Comparison of ENCODE assay signal across 12 cellular contexts in genomic region chr7:107889992-107890391, GRCh38. TPM values are rescaled to one million over a fixed set of nuclear protein-coding genes. Genes with fewer than 3 reads are reported as not detected.
DNase-seq lines count a peak whose midpoint lies in the region; TF ChIP-seq lines count a peak whose summit lies in the region.
"Had no signal": no experiment of that assay in that cellular context is flagged by ENCODE, and none has a peak within 500 bp of the region (broad histone marks: within the 10 kb centered on the region; RNA-seq: fewer than 3 reads in every experiment).

No MANE protein-coding gene starts in this region.

- no peak overlapping the region for H3K18ac ChIP-seq in trophoblast cell (ENCODE audit: low read length)

- WGBS in mammary epithelial cell (ENCODE audit: low coverage, missing lambda C conversion rate): 88% methylated on average over 2 of the region's 3 CpGs
- WGBS in trophoblast cell (ENCODE audit: extremely low coverage, insufficient coverage, insufficient read length): no CpG with 5 or more reads among the region's 3 CpGs

- peaks cover 9% of the 10 kb centered on the region for H3K36me3 ChIP-seq in CD4-positive, alpha-beta memory T cell (ENCODE audit: insufficient read depth, low read length)
- H3K36me3 ChIP-seq in MM.1S (replicated peaks; ENCODE audit: insufficient read depth, low read length) (peaks cover 4% of the 10 kb centered on the region; the same call in 1 of the 2 replicates), mammary epithelial cell (ENCODE audit: insufficient read depth, low read length) (peaks cover 8% of the 10 kb centered on the region), trophoblast cell (ENCODE audit: control insufficient read depth in 1 of 2, insufficient read depth in 2 of 2, low read length in 2 of 2) (peaks cover 0 to 4% of the 10 kb centered on the region in 2 experiments)

- peaks cover 41% of the 10 kb centered on the region for H3K4me1 ChIP-seq in CD4-positive, alpha-beta memory T cell (ENCODE audit: insufficient read depth, low read length)
- H3K4me1 ChIP-seq in MM.1S (ENCODE audit: low read length) (peaks cover 10% of the 10 kb centered on the region), mammary epithelial cell (ENCODE audit: insufficient read depth, low read length) (peaks cover 13% of the 10 kb centered on the region), trophoblast cell (ENCODE audit: control insufficient read depth in 1 of 2, insufficient read depth in 2 of 2, low read length in 2 of 2) (peaks cover 0 to 8% of the 10 kb centered on the region in 2 experiments)

- peak overlapping the region; percentile 89 to 100 (median 99) for H3K27ac Mint-ChIP-seq in CD4-positive, alpha-beta memory T cell

- H3K4me2 ChIP-seq in MM.1S (ENCODE audit: low read depth, low read length): peak overlapping the region; percentile 94
- peak overlapping the region; percentile 87 for H3K4me2 ChIP-seq in mammary epithelial cell (ENCODE audit: insufficient read depth, low read depth, low read length)
- H3K4me2 ChIP-seq in trophoblast cell (ENCODE audit: low read length): no peak overlapping the region

- H3K79me1 ChIP-seq in trophoblast cell (ENCODE audit: low read length): peaks cover 5% of the 10 kb centered on the region

- no peak overlapping the region for H4K12ac ChIP-seq in trophoblast cell (ENCODE audit: low read depth, low read length)

- H3K36me3 Mint-ChIP-seq in CD4-positive, alpha-beta memory T cell: peaks cover 10 to 26% of the 10 kb centered on the region in 2 donors

- peak overlapping the region; percentile 22 for H4K8ac ChIP-seq in trophoblast cell (ENCODE audit: low read depth, low read length)

- H4K91ac ChIP-seq in trophoblast cell (ENCODE audit: low read depth, low read length): no peak overlapping the region

- TF ChIP-seq CTCF in MM.1S (IDR thresholded peaks at IDR 0.05; ENCODE audit: low read length) (no peak), mammary epithelial cell (conservative IDR thresholded peaks at IDR 0.05 in 1 of 2, IDR thresholded peaks at IDR 0.05 in 1 of 2; ENCODE audit: extremely low read depth in 1 of 2, insufficient read depth in 1 of 2, low read depth in 1 of 2, low read length in 2 of 2) (no peak)

- dilution Hi-C loops in mammary epithelial cell (cut with HindIII; ENCODE audit: low sequenced_read_pairs): no loop called here

- no peak overlapping the region for H2AK5ac ChIP-seq in trophoblast cell (ENCODE audit: low read length)

- CTCF ChIA-PET in CD4-positive, alpha-beta memory T cell (lab: Charles Lee; ENCODE audit: partially characterized antibody): interaction anchor here (1.7 to 7.2 kb wide), 4 partner anchors 10 to 426 kb away, joined by 5 to 52 read pairs (median 25); partner anchors contain the start of gene CBLL1
- CTCF ChIA-PET in mammary epithelial cell (lab: Charles Lee; ENCODE audit: low non-redundant PET): interaction anchor here (0.6 kb wide), 2 partner anchors 76 to 147 kb away, joined by 3 to 4 read pairs; no protein-coding TSS in a partner anchor

- no peak overlapping the region for H2BK12ac ChIP-seq in trophoblast cell (ENCODE audit: low read length)

- H3K4me1 Mint-ChIP-seq in CD4-positive, alpha-beta memory T cell: peaks cover 31 to 45% (median 38%) of the 10 kb centered on the region in 4 donors

- intact Hi-C loops in CD4-positive, alpha-beta memory T cell (cut with micrococcal nuclease): loop anchor here (5.0 kb wide), 1 partner anchor 328 kb away; the partner anchor contains the start of genes COG5 and DUS4L
- intact Hi-C loops in mammary epithelial cell (cut with micrococcal nuclease): no loop called here

- H3K27me3 Mint-ChIP-seq in CD4-positive, alpha-beta memory T cell: peaks cover 1 to 3% of the 10 kb centered on the region in 2 donors

- POLR2A ChIA-PET in CD4-positive, alpha-beta memory T cell (lab: Charles Lee; ENCODE audit: partially characterized antibody): interaction anchor here (0.9 to 3.8 kb wide), 12 partner anchors 8 to 721 kb away, joined by 3 to 35 read pairs (median 6); partner anchors contain the start of genes CBLL1, COG5, DUS4L and HBP1

- no peak overlapping the region for H2BK120ac ChIP-seq in trophoblast cell (ENCODE audit: insufficient read depth, low read length, poor library complexity)

- H3K4ac ChIP-seq in trophoblast cell (ENCODE audit: low read depth, low read length): no peak overlapping the region

- H2BK5ac ChIP-seq in trophoblast cell (ENCODE audit: low read depth, low read length, poor library complexity): no peak overlapping the region

- peak overlapping the region in 1 of 2 donors; percentile 98 for H3K4me3 ChIP-seq in CD4-positive, alpha-beta memory T cell (ENCODE audit: low read length in 2 of 2)
- H3K4me3 ChIP-seq in MM.1S (ENCODE audit: low read length): peak overlapping the region; percentile 79
- H3K4me3 ChIP-seq in mammary epithelial cell (replicated peaks in 1 of 3; ENCODE audit: insufficient read depth in 1 of 3, low read depth in 2 of 3, low read length in 3 of 3): no peak overlapping the region
- H3K4me3 ChIP-seq in trophoblast cell (ENCODE audit: low read depth, low read length): no peak overlapping the region

- no peak for DNase-seq in CD4-positive, alpha-beta memory T cell
- no peak for DNase-seq in MM.1S
- DNase-seq in mammary epithelial cell: no peak
- no peak for DNase-seq in trophoblast cell
- no peak for DNase-seq in HuH-7 (ENCODE audit: low spot score)
- no peak for DNase-seq in NCI-H526 treated with DMSO at 0.1 percent for 48 hours (lab: John Stamatoyannopoulos, UW)
- no peak for DNase-seq in RKO (ENCODE audit: low spot score)
- no peak for DNase-seq in hippocampal formation (lab: John Stamatoyannopoulos, UW)
- DNase-seq: DMS79, NCI-H345, occipital lobe had no signal

- H3K9me3 Mint-ChIP-seq in CD4-positive, alpha-beta memory T cell: peaks cover 0 to 2% (median 0%) of the 10 kb centered on the region in 8 donors

- H3K9me2 ChIP-seq in MM.1S (replicated peaks; ENCODE audit: insufficient read depth, low read length): no peaks in the 10 kb centered on the region

- peaks cover 9% of the 10 kb centered on the region for H3F3A ChIP-seq in MM.1S (ENCODE audit: insufficient read depth, low read length)

- H3K9ac ChIP-seq in MM.1S (ENCODE audit: low read length): no peak overlapping the region
- no peak overlapping the region for H3K9ac ChIP-seq in mammary epithelial cell (ENCODE audit: insufficient read depth, low read length)
- H3K9ac ChIP-seq in trophoblast cell (ENCODE audit: low read length): no peak overlapping the region

- H3K14ac ChIP-seq in trophoblast cell (ENCODE audit: low read length): no peak overlapping the region

- no peaks in the 10 kb centered on the region for H3K27me3 ChIP-seq in CD4-positive, alpha-beta memory T cell (ENCODE audit: insufficient read depth, low read length)
- H3K27me3 ChIP-seq in MM.1S (replicated peaks; ENCODE audit: insufficient read depth, low read length) (no peaks in the 10 kb centered on the region), mammary epithelial cell (ENCODE audit: insufficient read depth, low read length) (no peaks in the 10 kb centered on the region), trophoblast cell (ENCODE audit: insufficient read depth, low read length) (no peaks in the 10 kb centered on the region)

- H4K20me1 ChIP-seq in MM.1S (ENCODE audit: insufficient read depth, low read length) (no peaks in the 10 kb centered on the region), mammary epithelial cell (ENCODE audit: insufficient read depth, low read length) (no peaks in the 10 kb centered on the region)

- BruUV-seq in mammary epithelial cell (replicated peaks; lab: Mats Ljungman, UMichigan): no TSS peak

- H3K4me3 Mint-ChIP-seq in CD4-positive, alpha-beta memory T cell: peak overlapping the region in 4 of 8 donors; percentile 93 to 100 (median 99)

- H3K27ac ChIP-seq in CD4-positive, alpha-beta memory T cell (ENCODE audit: low read depth, low read length): peak overlapping the region; percentile 95
- H3K27ac ChIP-seq in MM.1S (ENCODE audit: low read length) (no peak overlapping the region), mammary epithelial cell (ENCODE audit: insufficient read depth, low read depth, low read length) (no peak overlapping the region), trophoblast cell (ENCODE audit: low read depth, low read length) (no peak overlapping the region)

- peaks cover 35% of the 10 kb centered on the region for H3K79me2 ChIP-seq in MM.1S (ENCODE audit: low read length)
- H3K79me2 ChIP-seq in mammary epithelial cell (ENCODE audit: insufficient read depth, low read length): peaks cover 38% of the 10 kb centered on the region
- peaks cover 4% of the 10 kb centered on the region for H3K79me2 ChIP-seq in trophoblast cell (ENCODE audit: control insufficient read depth, insufficient read depth, low read length, poor library complexity)

- H3K23ac ChIP-seq in trophoblast cell (ENCODE audit: low read length): no peak overlapping the region

- in situ Hi-C loops in mammary epithelial cell (cut with MboI; ENCODE audit: low sequenced_read_pairs in 2 of 2): no loop called here

- no peaks in the 10 kb centered on the region for H3K9me3 ChIP-seq in CD4-positive, alpha-beta memory T cell (ENCODE audit: control insufficient read depth in 1 of 2, low read length in 2 of 2)
- H3K9me3 ChIP-seq in MM.1S (replicated peaks; ENCODE audit: insufficient read depth, low read length) (no peaks in the 10 kb centered on the region), mammary epithelial cell (replicated peaks; ENCODE audit: insufficient read depth, low read length) (no peaks in the 10 kb centered on the region), trophoblast cell (ENCODE audit: insufficient read depth, low read depth, low read length) (no peaks in the 10 kb centered on the region)
- H3K9me3 ChIP-seq: HAP-1 had no signal

- H2AFZ ChIP-seq in MM.1S (ENCODE audit: low read length) (peak overlapping the region; percentile 97), mammary epithelial cell (ENCODE audit: low read depth, low read length) (no peak overlapping the region), trophoblast cell (ENCODE audit: insufficient read depth, low read length, poor library complexity) (no peak overlapping the region)

RNA-seq across cellular contexts. Expression of gene DLD, which starts 1.0 kb away (rescaled TPM):
- total RNA-seq in CD4-positive, alpha-beta memory T cell: 10 to 100 TPM; 42.1 to 51.1 TPM
- 10 to 100 TPM; 57.8 to 75.9 TPM for polyA plus RNA-seq in CD4-positive, alpha-beta memory T cell
- 10 to 100 TPM; 52.7 to 89.8 TPM for total RNA-seq in mammary epithelial cell
- polyA plus RNA-seq in mammary epithelial cell: 118 TPM
- 60.8 TPM for polyA minus RNA-seq in mammary epithelial cell
- polyA plus RNA-seq in trophoblast cell (2013): 93.2 and 100 TPM in 2 replicates
